In genomic region chr6:114827135-114827534, GRCh38 we compare ENCODE assay signal across 33 cellular contexts.
"Had no signal": no experiment of that assay in that cellular context is flagged by ENCODE, and none has a peak within 500 bp of the region (broad histone marks: within the 10 kb centered on the region; RNA-seq: fewer than 3 reads in every experiment).

No MANE protein-coding gene starts in this region.

- H3K27ac ChIP-seq: adrenal gland, ascending aorta, body of pancreas, brain microvascular endothelial cell, breast epithelium, cardiac muscle cell had no signal

- H3K27me3 ChIP-seq: adrenal gland, ascending aorta, body of pancreas, brain microvascular endothelial cell, breast epithelium, cardiac muscle cell had no signal

- FAIRE-seq: astrocyte, bronchial epithelial cell, colon had no signal

- DNase-seq: activated effector memory CD4-positive, alpha-beta T cell treated with anti-CD3 and anti-CD28 coated beads, Interleukin-2, amount 50 U/mL, for 16 hours; activated effector memory CD4-positive, alpha-beta T cell treated with Interleukin-2 at 50 U/mL for 16 hours; activated gamma-delta T cell; activated gamma-delta T cell treated with Interleukin-2 at 50 U/mL for 16 hours; activated naive CD4-positive, alpha-beta T cell; activated naive CD4-positive, alpha-beta T cell treated with anti-CD3 and anti-CD28 coated beads for 36 hours; activated naive CD4-positive, alpha-beta T cell treated with anti-CD3 and anti-CD28 coated beads, Interleukin-2, amount 10 ng/mL, durations not matched to agents 7 days and 5 days; activated naive CD4-positive, alpha-beta T cell treated with anti-CD3 and anti-CD28 coated beads, Interleukin-2, amount 50 U/mL, for 16 hours; activated naive CD4-positive, alpha-beta T cell treated with Interleukin-2 at 50 U/mL for 16 hours; activated naive CD8-positive, alpha-beta T cell treated with anti-CD3 and anti-CD28 coated beads for 36 hours; activated naive CD8-positive, alpha-beta T cell treated with anti-CD3 and anti-CD28 coated beads, Interleukin-2, amount 10 ng/mL, durations not matched to agents 7 days and 5 days; activated naive CD8-positive, alpha-beta T cell treated with anti-CD3 and anti-CD28 coated beads, Interleukin-2, amount 50 U/mL, for 24 hours; activated T-cell treated with anti-CD3 and anti-CD28 coated beads, Interleukin-2, amount 50 U/mL, for 4 hours; activated T-cell treated with anti-CD3 and anti-CD28 coated beads, Interleukin-2, amount 50 U/mL, for 48 hours; activated T-cell treated with anti-CD3 and anti-CD28 coated beads, Interleukin-2, amount 50 U/mL, for 72 hours; adrenal gland; amniotic stem cell; amygdala; anterior cingulate cortex; aorta; body of pancreas; brain microvascular endothelial cell; caudate nucleus; central memory CD4-positive, alpha-beta T cell; cerebellar nuclear complex had no signal

- H3K4me3 ChIP-seq: adrenal gland, ascending aorta, body of pancreas, breast epithelium, cardiac muscle cell had no signal

- H3K36me3 ChIP-seq: adrenal gland, ascending aorta, brain microvascular endothelial cell, breast epithelium, cardiac muscle cell had no signal

- H3K4me1 ChIP-seq: adrenal gland, ascending aorta, body of pancreas, breast epithelium had no signal

- H3K9me3 ChIP-seq: adrenal gland, ascending aorta, body of pancreas, breast epithelium had no signal

- ATAC-seq: activated naive CD4-positive, alpha-beta T cell treated with anti-CD3 and anti-CD28 coated beads, Interleukin-2, amount 50 U/mL, for 72 hours; activated naive CD8-positive, alpha-beta T cell treated with anti-CD3 and anti-CD28 coated beads, Interleukin-2, amount 50 U/mL, for 24 hours; activated T-cell treated with anti-CD3 and anti-CD28 coated beads, Interleukin-2, amount 50 U/mL, for 4 hours; activated T-cell treated with anti-CD3 and anti-CD28 coated beads, Interleukin-2, amount 50 U/mL, for 72 hours; activated T-helper 17 cell treated with anti-CD3 and anti-CD28 coated beads, Interleukin-2, amount 50 U/mL, for 72 hours; body of pancreas had no signal
